ENCODE assay signal across 14 cellular contexts in genomic region chr4:16597829-16598228, GRCh38.
DNase-seq lines count a peak whose midpoint lies in the region; ATAC-seq and TF ChIP-seq lines count a peak whose summit lies in the region.
"Had no signal": no experiment of that assay in that cellular context is flagged by ENCODE, and none has a peak within 500 bp of the region (broad histone marks: within the 10 kb centered on the region; RNA-seq: fewer than 3 reads in every experiment).

No MANE protein-coding gene starts in this region.

- ATAC-seq in HG02588 (IDR thresholded peaks at IDR 0.05; ENCODE audit: unreplicated experiment) = no peak
- ATAC-seq in HG03457 (IDR thresholded peaks at IDR 0.05; ENCODE audit: unreplicated experiment) = no peak

- peaks cover 9% of the 10 kb centered on the region for H3K36me3 Mint-ChIP-seq in endothelial cell (ENCODE audit: low read depth, unreplicated experiment)

- H3K27me3 ChIP-seq in adrenal gland = no peaks in the 10 kb centered on the region
- H3K27me3 ChIP-seq: MG63, thyroid gland had no signal

- H3K9me3 ChIP-seq in adrenal gland (replicated peaks in 1 of 3) = no peaks in the 10 kb centered on the region
- H3K9me3 ChIP-seq: MG63, thyroid gland had no signal

- DNase-seq in AG10803 (ENCODE audit: low read depth) (peak; percentile 31), RPMI7951 (ENCODE audit: low read depth) (peak; percentile 55), endothelial cell (ENCODE audit: low spot score) (peak; percentile 22), lung microvascular endothelial cell (ENCODE audit: low read depth in 2 of 2) (peak; percentile 96), adrenal gland (no peak), NCI-H1092 (lab: John Stamatoyannopoulos, UW) (no peak)
- DNase-seq: activated gamma-delta T cell treated with Interleukin-2 at 50 U/mL for 16 hours; NK-92 treated with Interleukin-12 subunit alpha and Interleukin-12 subunit beta, amount 100 ng/mL, for 24 hours; posterior cingulate gyrus; thyroid gland had no signal

- no peak for TF ChIP-seq CTCF in AG10803 (conservative IDR thresholded peaks at IDR 0.05; ENCODE audit: low read length)
- no peak for TF ChIP-seq CTCF in endothelial cell (IDR thresholded peaks at IDR 0.05; ENCODE audit: unreplicated experiment)
- no peak for TF ChIP-seq CTCF in adrenal gland (IDR thresholded peaks at IDR 0.05)

- H3K9me3 Mint-ChIP-seq in endothelial cell (ENCODE audit: unreplicated experiment) = no peaks in the 10 kb centered on the region
- H3K9me3 Mint-ChIP-seq: central memory CD8-positive, alpha-beta T cell had no signal

- H3K36me3 ChIP-seq in adrenal gland (replicated peaks in 1 of 2) = no peaks in the 10 kb centered on the region
- H3K36me3 ChIP-seq: thyroid gland had no signal

- H3K27ac ChIP-seq in adrenal gland = no peak overlapping the region
- H3K27ac ChIP-seq: thyroid gland had no signal

- WGBS in adrenal gland, 4 donors = 86 to 91% (median 88%) methylated on average over 3 of the region's 3 CpGs

- no peaks in the 10 kb centered on the region for H3K4me1 ChIP-seq in adrenal gland (replicated peaks in 1 of 2)

- peaks cover 19% of the 10 kb centered on the region for H3K4me1 Mint-ChIP-seq in endothelial cell (ENCODE audit: unreplicated experiment)
- H3K4me1 Mint-ChIP-seq: central memory CD8-positive, alpha-beta T cell had no signal

- TF ChIP-seq POLR2A in adrenal gland (IDR thresholded peaks at IDR 0.05) = no peak

- H3K4me3 Mint-ChIP-seq in endothelial cell (ENCODE audit: unreplicated experiment) = peak overlapping the region; percentile 31
- H3K4me3 Mint-ChIP-seq: central memory CD8-positive, alpha-beta T cell had no signal

- H3K27ac Mint-ChIP-seq in endothelial cell (ENCODE audit: unreplicated experiment) = peak overlapping the region; percentile 98

- intact Hi-C loops in adrenal gland (cut with DNase I) = no loop called here

- H3K27me3 Mint-ChIP-seq in endothelial cell (ENCODE audit: unreplicated experiment) = peaks cover 7% of the 10 kb centered on the region
- H3K27me3 Mint-ChIP-seq: central memory CD8-positive, alpha-beta T cell had no signal

- H3K4me3 ChIP-seq in AG10803 (ENCODE audit: low read length) (no peak overlapping the region), adrenal gland (no peak overlapping the region)
- H3K4me3 ChIP-seq: MG63, thyroid gland had no signal

Comparison
In these comparisons a context has a peak if more than half of its experiments do, and no peak if none do; other contexts are left out.
1. DNase-seq: peak in AG10803 (single experiment), RPMI7951 (single experiment), endothelial cell (single experiment) and lung microvascular endothelial cell (2 of 2); none in adrenal gland (0 of 7) and NCI-H1092 (single experiment).